Comparison of ENCODE assay signal across 1 cellular context in genomic region chr9:92650839-92651621, GRCh38.
TF ChIP-seq lines count a peak whose summit lies in the region.

No MANE protein-coding gene starts in this region.

TF ChIP-seq in IMR-90, 13 proteins besides CTCF, POLR2A, EP300 and RAD21 (continued from another document):
- TF ChIP-seq BHLHE40 (IDR thresholded peaks at IDR 0.05; ENCODE audit: low read depth, low read length) (no peak), RCOR1 (IDR thresholded peaks at IDR 0.05; ENCODE audit: insufficient replicate concordance, low read length) (no peak), RFX5 (IDR thresholded peaks at IDR 0.05; ENCODE audit: low read depth, low read length) (no peak), NFE2L2 (IDR thresholded peaks at IDR 0.05; ENCODE audit: low read depth, low read length) (no peak), CEBPB (IDR thresholded peaks at IDR 0.05; ENCODE audit: low read depth, low read length) (no peak), ELK1 (IDR thresholded peaks at IDR 0.05; ENCODE audit: borderline replicate concordance, low read depth, low read length) (no peak), SMC3 (IDR thresholded peaks at IDR 0.05; ENCODE audit: low read depth, low read length) (no peak), USF2 (IDR thresholded peaks at IDR 0.05; ENCODE audit: low read depth, low read length) (no peak), MXI1 (IDR thresholded peaks at IDR 0.05; ENCODE audit: borderline replicate concordance, low read depth, low read length) (no peak), MAZ (IDR thresholded peaks at IDR 0.05; ENCODE audit: borderline replicate concordance, low read depth, low read length) (no peak), FOS (IDR thresholded peaks at IDR 0.05; ENCODE audit: low read depth, low read length) (no peak)
TF ChIP-seq in IMR-90: peak in this region for 0.
